8 cellular contexts compared by ENCODE assay signal in the genomic region with DNA sequence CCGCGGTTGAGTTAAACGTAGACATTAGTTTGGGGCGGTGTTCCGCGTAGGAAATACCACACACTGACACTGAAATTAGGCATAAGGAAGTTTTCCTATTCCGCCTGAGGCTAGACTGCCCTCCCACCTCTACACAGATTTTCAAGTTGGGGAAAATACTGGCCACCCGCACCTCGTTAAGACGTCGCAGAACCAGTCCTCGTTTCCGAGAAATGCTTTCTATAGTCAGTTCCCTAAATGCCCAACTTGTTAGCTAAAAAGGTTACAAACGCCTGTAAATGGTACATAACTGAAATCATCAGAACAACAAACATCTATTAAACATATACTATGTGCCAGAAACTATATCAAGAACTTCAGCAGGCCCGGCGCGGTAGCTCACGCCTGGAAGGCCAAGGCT. TPM values are rescaled to one million over a fixed set of nuclear protein-coding genes. Genes with fewer than 3 reads are reported as not detected.
DNase-seq lines count a peak whose midpoint lies in the region; ATAC-seq and TF ChIP-seq lines count a peak whose summit lies in the region.
"Not testable (repeated sequence)": the region's sequence is repeated elsewhere in the genome, so short reads cannot be mapped to it uniquely, and the experiment has no call there.

No MANE protein-coding gene starts in this region.

- not testable (repeated sequence) for H3K4me1 Mint-ChIP-seq in type B pancreatic cell (ENCODE audit: unreplicated experiment)

- not testable (repeated sequence) for H3K4me1 ChIP-seq in DOHH2 (ENCODE audit: control insufficient read depth, low read length); Panc1 (ENCODE audit: control insufficient read depth, insufficient read depth, low read length); adipocyte (ENCODE audit: control insufficient read depth, insufficient read depth, low read length); esophagus squamous epithelium; muscle layer of colon (ENCODE audit: insufficient read depth, low read length); psoas muscle

- H3K9me2 ChIP-seq in DOHH2 (replicated peaks; ENCODE audit: control insufficient read depth, low read length) = not testable (repeated sequence)

- H3K9me3 Mint-ChIP-seq in type B pancreatic cell = not testable (repeated sequence)

- H3K27ac ChIP-seq in DOHH2 (ENCODE audit: low read depth, low read length); psoas muscle: not testable (repeated sequence)
- H3K27ac ChIP-seq in Panc1 (ENCODE audit: low read length) (peak overlapping the region; percentile 63; the same call in 1 of the 2 replicates), esophagus squamous epithelium (peak overlapping the region; percentile 59 to 74 (median 68)), muscle layer of colon (ENCODE audit: low read depth, low read length) (peak overlapping the region; percentile 24)

- H3K79me2 ChIP-seq in DOHH2 (ENCODE audit: control insufficient read depth, low read length) = not testable (repeated sequence)

- not testable (repeated sequence) for TF ChIP-seq POLR2A in esophagus squamous epithelium (IDR thresholded peaks at IDR 0.05)

- TF ChIP-seq CTCF in DOHH2 (IDR thresholded peaks at IDR 0.05; ENCODE audit: low read depth, low read length, poor library complexity, severe bottlenecking); Panc1 (IDR thresholded peaks at IDR 0.05); esophagus squamous epithelium (IDR thresholded peaks at IDR 0.05); psoas muscle (IDR thresholded peaks at IDR 0.05); type B pancreatic cell (conservative IDR thresholded peaks at IDR 0.05): not testable (repeated sequence)

- intact Hi-C loops in Panc1 (cut with micrococcal nuclease; ENCODE audit: unreplicated experiment); esophagus squamous epithelium (cut with DNase I); psoas muscle (cut with DNase I): not testable (repeated sequence)

- H3K4me3 ChIP-seq in DOHH2 (ENCODE audit: low read length) = peak overlapping the region; percentile 49
- H3K4me3 ChIP-seq in Panc1 (ENCODE audit: low read depth in 2 of 2, low read length in 2 of 2) = peak overlapping the region; percentile 21 to 36
- H3K4me3 ChIP-seq in adipocyte (ENCODE audit: low read length) = peak overlapping the region; percentile 65
- peak overlapping the region in 3 of 4 donors; percentile 19 to 54 (median 31) for H3K4me3 ChIP-seq in esophagus squamous epithelium
- H3K4me3 ChIP-seq in muscle layer of colon (ENCODE audit: low read depth in 1 of 2, low read length in 2 of 2) = not testable (repeated sequence)
- H3K4me3 ChIP-seq in psoas muscle = peak overlapping the region; percentile 44

- H3K27me3 Mint-ChIP-seq in type B pancreatic cell = not testable (repeated sequence)

- not testable (repeated sequence) for H3F3A ChIP-seq in DOHH2 (ENCODE audit: control insufficient read depth, insufficient read depth)

- peak overlapping the region; percentile 77 for H3K4me3 Mint-ChIP-seq in type B pancreatic cell

- CTCF ChIA-PET in Panc1 (lab: Charles Lee) = not testable (repeated sequence)

- not testable (repeated sequence) for H3K4me2 ChIP-seq in DOHH2 (ENCODE audit: low read length)

- H4K20me1 ChIP-seq in DOHH2 (ENCODE audit: control insufficient read depth, insufficient read depth, low read depth, low read length) = not testable (repeated sequence)

- 2% methylated on average over 4 of the region's 18 CpGs; no CpG with 5 or more reads in 1 of the 2 donors for WGBS in esophagus squamous epithelium, 2 donors
- 5 to 25% (median 22%) methylated on average over 1 to 9 of the region's 18 CpGs for WGBS in psoas muscle, 3 donors

- POLR2A ChIA-PET in Panc1 (lab: Charles Lee) = not testable (repeated sequence)

- not testable (repeated sequence) for H3K27ac Mint-ChIP-seq in type B pancreatic cell

- in situ Hi-C loops in Panc1 (cut with HindIII; ENCODE audit: low pct_unique_long_range_greater_than_20kb, low sequenced_read_pairs) = not testable (repeated sequence)

- ATAC-seq in HG02571 (IDR thresholded peaks at IDR 0.05; ENCODE audit: unreplicated experiment) = peak; percentile 7
- ATAC-seq in Panc1, psoas muscle: not testable (repeated sequence)

- H3K36me3 ChIP-seq in DOHH2 (ENCODE audit: control insufficient read depth, low read length); Panc1 (ENCODE audit: control insufficient read depth, insufficient read depth, low read length); adipocyte (ENCODE audit: control insufficient read depth, insufficient read depth, low read length, severe bottlenecking); esophagus squamous epithelium; muscle layer of colon (ENCODE audit: insufficient read depth, low read length); psoas muscle (ENCODE audit: insufficient read depth in 1 of 2, low read depth in 1 of 2): not testable (repeated sequence)

- not testable (repeated sequence) for H3K36me3 Mint-ChIP-seq in type B pancreatic cell

- not testable (repeated sequence) for DNase-seq in Panc1 (ENCODE audit: low read depth, low spot score); adipocyte (ENCODE audit: low read depth); esophagus squamous epithelium (lab: John Stamatoyannopoulos, UW); psoas muscle; type B pancreatic cell (ENCODE audit: extremely low spot score, unreplicated experiment)

- BruUV-seq in Panc1 (replicated peaks; lab: Mats Ljungman, UMichigan) = TSS peak; percentile 99

- not testable (repeated sequence) for H3K27me3 ChIP-seq in DOHH2 (ENCODE audit: control insufficient read depth, low read length); Panc1 (ENCODE audit: control insufficient read depth, insufficient read depth, low read length); adipocyte (replicated peaks; ENCODE audit: control insufficient read depth, insufficient read depth, low read length); esophagus squamous epithelium; muscle layer of colon (ENCODE audit: control insufficient read depth in 1 of 2, insufficient read depth in 2 of 2, low read length in 2 of 2); psoas muscle (ENCODE audit: insufficient read depth in 3 of 3, low read length in 2 of 3)

- not testable (repeated sequence) for H3K9me3 ChIP-seq in DOHH2 (ENCODE audit: control insufficient read depth, insufficient read depth, low read length); Panc1 (ENCODE audit: control insufficient read depth, insufficient read depth, low read depth, low read length); adipocyte (ENCODE audit: control insufficient read depth, low read length); esophagus squamous epithelium; muscle layer of colon (ENCODE audit: low read length); psoas muscle

- not testable (repeated sequence) for H3K9ac ChIP-seq in adipocyte (ENCODE audit: low read length); muscle layer of colon (ENCODE audit: low read length)

RNA-seq across cellular contexts. Expression of gene ARL17A, which starts 0.6 kb away (rescaled TPM):
- 12.5 TPM for total RNA-seq in Panc1 (2021; ENCODE audit: unreplicated experiment)
- 7.0 TPM for polyA plus RNA-seq in Panc1 (2012; ENCODE audit: insufficient read length)
- total RNA-seq in esophagus squamous epithelium = 10 to 100 TPM in 1 of 4 donors, 1 to 10 TPM in 3; 2.0 to 12.4 (median 6.8) TPM
- 10 to 100 TPM in 2 of 4 donors, 1 to 10 TPM in 2; 6.0 to 13.3 (median 10.2) TPM for total RNA-seq in psoas muscle
- polyA plus RNA-seq in psoas muscle = 1 to 10 TPM; 1.1 to 7.2 (median 2.5) TPM
- total RNA-seq in type B pancreatic cell (ENCODE audit: low replicate concordance) = 9.8 and 19.7 TPM in 2 replicates

RNA-seq across cellular contexts. Expression of gene NSF, which starts 10.4 kb away (rescaled TPM):
- total RNA-seq in Panc1 (2021; ENCODE audit: unreplicated experiment) (56.5 TPM), esophagus squamous epithelium (10 to 100 TPM; 20.9 to 30.8 (median 24.5) TPM), psoas muscle (100 to 1,000 TPM in 1 of 4 donors, 10 to 100 TPM in 3; 19.7 to 103 (median 47.0) TPM), type B pancreatic cell (ENCODE audit: low replicate concordance) (44.2 and 45.2 TPM in 2 replicates)
- 31.0 TPM for polyA plus RNA-seq in Panc1 (2012; ENCODE audit: insufficient read length)
- polyA plus RNA-seq in psoas muscle = 10 to 100 TPM; 19.3 to 40.2 (median 21.8) TPM
